Comparison of ENCODE assay signal across 1 cellular context in the genomic region with DNA sequence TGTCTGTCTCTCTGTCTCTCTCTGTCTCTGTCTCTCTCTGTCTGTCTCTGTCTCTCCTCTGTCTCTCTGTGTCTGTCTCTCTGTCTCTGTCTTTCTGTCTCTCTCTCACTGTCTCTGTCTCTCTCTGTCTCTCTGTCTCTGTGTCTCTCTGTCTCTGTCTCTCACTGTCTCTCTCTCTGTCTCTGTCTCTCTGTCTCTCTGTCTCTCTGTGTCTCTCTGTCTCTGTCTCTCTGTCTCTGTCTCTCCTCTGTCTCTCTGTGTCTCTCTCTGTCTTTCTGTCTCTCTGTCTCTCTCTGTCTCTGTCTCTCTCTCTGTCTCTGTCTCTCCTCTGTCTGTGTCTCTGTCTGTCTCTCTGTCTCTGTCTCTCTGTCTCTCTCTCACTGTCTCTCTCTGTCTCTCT.
TF ChIP-seq lines count a peak whose summit lies in the region.

No MANE protein-coding gene starts in this region.

TF ChIP-seq in K562, 482 proteins besides CTCF, POLR2A, EP300 and RAD21 (continued from another document):
- TF ChIP-seq, protein P1, sequence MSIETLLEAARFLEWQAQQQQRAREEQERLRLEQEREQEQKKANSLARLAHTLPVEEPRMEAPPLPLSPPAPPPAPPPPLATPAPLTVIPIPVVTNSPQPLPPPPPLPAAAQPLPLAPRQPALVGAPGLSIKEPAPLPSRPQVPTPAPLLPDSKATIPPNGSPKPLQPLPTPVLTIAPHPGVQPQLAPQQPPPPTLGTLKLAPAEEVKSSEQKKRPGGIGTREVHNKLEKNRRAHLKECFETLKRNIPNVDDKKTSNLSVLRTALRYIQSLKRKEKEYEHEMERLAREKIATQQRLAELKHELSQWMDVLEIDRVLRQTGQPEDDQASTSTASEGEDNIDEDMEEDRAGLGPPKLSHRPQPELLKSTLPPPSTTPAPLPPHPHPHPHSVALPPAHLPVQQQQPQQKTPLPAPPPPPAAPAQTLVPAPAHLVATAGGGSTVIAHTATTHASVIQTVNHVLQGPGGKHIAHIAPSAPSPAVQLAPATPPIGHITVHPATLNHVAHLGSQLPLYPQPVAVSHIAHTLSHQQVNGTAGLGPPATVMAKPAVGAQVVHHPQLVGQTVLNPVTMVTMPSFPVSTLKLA (conservative IDR thresholded peaks at IDR 0.05): peak in 1 of 2 experiments; percentile 5; a peak in 1 of 4 replicates
- TF ChIP-seq, protein P2, sequence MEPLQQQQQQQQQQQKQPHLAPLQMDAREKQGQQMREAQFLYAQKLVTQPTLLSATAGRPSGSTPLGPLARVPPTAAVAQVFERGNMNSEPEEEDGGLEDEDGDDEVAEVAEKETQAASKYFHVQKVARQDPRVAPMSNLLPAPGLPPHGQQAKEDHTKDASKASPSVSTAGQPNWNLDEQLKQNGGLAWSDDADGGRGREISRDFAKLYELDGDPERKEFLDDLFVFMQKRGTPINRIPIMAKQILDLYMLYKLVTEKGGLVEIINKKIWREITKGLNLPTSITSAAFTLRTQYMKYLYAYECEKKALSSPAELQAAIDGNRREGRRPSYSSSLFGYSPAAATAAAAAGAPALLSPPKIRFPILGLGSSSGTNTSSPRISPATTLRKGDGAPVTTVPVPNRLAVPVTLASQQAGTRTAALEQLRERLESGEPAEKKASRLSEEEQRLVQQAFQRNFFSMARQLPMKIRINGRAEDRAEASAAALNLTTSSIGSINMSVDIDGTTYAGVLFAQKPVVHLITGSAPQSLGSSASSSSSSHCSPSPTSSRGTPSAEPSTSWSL (CRISPR knock-in tag; IDR thresholded peaks at IDR 0.05; ENCODE audit: borderline replicate concordance): no peak
- TF ChIP-seq RFX1 (IDR thresholded peaks at IDR 0.05) (no peak), KLF10 (CRISPR knock-in tag; IDR thresholded peaks at IDR 0.05) (no peak), POLR2B (IDR thresholded peaks at IDR 0.05; ENCODE audit: low read depth, partially characterized antibody) (no peak)
